ENCODE assay signal across 30 cellular contexts in the genomic region with DNA sequence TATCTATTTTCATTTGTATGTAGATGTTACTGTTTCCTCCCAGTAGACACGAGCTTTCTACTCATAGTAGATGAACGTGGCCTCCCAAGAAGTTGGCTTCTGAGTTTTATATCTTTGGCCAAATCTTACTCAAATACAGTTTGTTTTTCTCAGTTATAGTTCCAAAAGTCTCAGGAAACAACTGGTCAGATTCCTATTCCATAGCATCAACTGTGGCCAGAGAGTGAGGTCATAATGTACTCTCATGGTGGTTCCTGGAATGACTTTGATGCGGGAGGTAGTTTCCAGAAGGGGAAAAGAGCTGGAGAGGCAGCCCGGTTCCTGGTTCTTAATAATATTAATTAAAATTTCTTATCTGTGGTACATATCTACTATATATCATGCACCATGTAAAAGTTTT.
"Had no signal": no experiment of that assay in that cellular context is flagged by ENCODE, and none has a peak within 500 bp of the region (broad histone marks: within the 10 kb centered on the region; RNA-seq: fewer than 3 reads in every experiment).

No MANE protein-coding gene starts in this region.

- H3K9me3 ChIP-seq: colonic mucosa, mucosa of descending colon, neutrophil, right atrium auricular region, sigmoid colon, spleen, transverse colon had no signal

- H3K27me3 ChIP-seq: colonic mucosa, neutrophil, right atrium auricular region, sigmoid colon, spleen, transverse colon had no signal

- H3K4me3 ChIP-seq: colonic mucosa, lung, mucosa of descending colon, right atrium auricular region, sigmoid colon, skin epidermis, spleen, transverse colon had no signal

- H3K27me3 Mint-ChIP-seq: central memory CD8-positive, alpha-beta T cell; dendritic cell treated with granulocyte-macrophage colony-stimulating factor and Interleukin-4, amounts not matched to agents 40 ng/mL and 50 ng/mL, for 4 days; memory B cell; natural killer cell treated with Interleukin-12 subunit alpha and Interleukin-12 subunit beta and Interleukin-15 and Interleukin-18, amount 100 ng/mL, for 72 hours; progenitor cell of endocrine pancreas had no signal

- FAIRE-seq: frontal cortex, kidney had no signal

- H3K4me1 ChIP-seq: colonic mucosa, parathyroid adenoma, right atrium auricular region, sigmoid colon, spleen, transverse colon had no signal

- H3K79me2 ChIP-seq: parathyroid adenoma had no signal

- H3K4me3 Mint-ChIP-seq: central memory CD8-positive, alpha-beta T cell; dendritic cell treated with granulocyte-macrophage colony-stimulating factor and Interleukin-4, amounts not matched to agents 40 ng/mL and 50 ng/mL, for 4 days; endodermal cell; memory B cell; mesothelial cell of epicardium; naive B cell; natural killer cell treated with Interleukin-12 subunit alpha and Interleukin-12 subunit beta and Interleukin-15 and Interleukin-18, amount 100 ng/mL, for 72 hours; neural crest cell; stimulated activated memory B cell treated with anti-CD40 and anti-IgM and Interleukin-4, amounts not matched to agents 10 μg/mL and 1 μg/mL and 100 μg/mL, for 72 hours had no signal

- H3K27ac Mint-ChIP-seq: dendritic cell treated with granulocyte-macrophage colony-stimulating factor and Interleukin-4, amounts not matched to agents 40 ng/mL and 50 ng/mL, for 4 days; endodermal cell; memory B cell; mesothelial cell of epicardium; naive B cell; natural killer cell treated with Interleukin-12 subunit alpha and Interleukin-12 subunit beta and Interleukin-15 and Interleukin-18, amount 100 ng/mL, for 72 hours; progenitor cell of endocrine pancreas; stimulated activated memory B cell treated with anti-CD40 and anti-IgM and Interleukin-4, amounts not matched to agents 10 μg/mL and 1 μg/mL and 100 μg/mL, for 72 hours had no signal

- H3K36me3 Mint-ChIP-seq: memory B cell; mesothelial cell of epicardium; naive B cell; natural killer cell treated with Interleukin-12 subunit alpha and Interleukin-12 subunit beta and Interleukin-15 and Interleukin-18, amount 100 ng/mL, for 72 hours; stimulated activated memory B cell treated with anti-CD40 and anti-IgM and Interleukin-4, amounts not matched to agents 10 μg/mL and 1 μg/mL and 100 μg/mL, for 72 hours had no signal

- H3K9ac ChIP-seq: parathyroid adenoma had no signal

- H3K36me3 ChIP-seq: colonic mucosa, neutrophil, right atrium auricular region, sigmoid colon, spleen, transverse colon had no signal

- H3K27ac ChIP-seq: colonic mucosa, epithelial cell of prostate, neutrophil, parathyroid adenoma, right atrium auricular region, sigmoid colon, skin epidermis, spleen, transverse colon had no signal

- ATAC-seq: esophagus mucosa; left lobe of liver; mucosa of descending colon; natural killer cell treated with Interleukin-12 subunit alpha and Interleukin-12 subunit beta and Interleukin-15 and Interleukin-18, amount 100 ng/mL, for 72 hours; stimulated activated memory B cell treated with anti-CD40 and anti-IgM and Interleukin-4, amounts not matched to agents 10 μg/mL and 1 μg/mL and 100 μg/mL, for 72 hours; stimulated activated naive CD8-positive, alpha-beta T cell treated with anti-CD3 and anti-CD28 coated beads, Interleukin-15, Interleukin-2, amounts not matched to agents 100 U/mL and 50 U/mL, for 24 hours had no signal

- DNase-seq: colonic mucosa; effector CD8-positive, alpha-beta T cell; endodermal cell; head of caudate nucleus; kidney; mucosa of descending colon; naive B cell; sigmoid colon; spleen; stimulated activated CD4-positive, alpha-beta T cell treated with anti-CD3 and anti-CD28 coated beads, Interleukin-4, amount 100 ng/mL, for 4 hours; stimulated activated naive CD8-positive, alpha-beta T cell treated with anti-CD3 and anti-CD28 coated beads, Interleukin-15, Interleukin-2, amounts not matched to agents 100 U/mL and 50 U/mL, for 24 hours; substantia nigra; transverse colon had no signal

- H2AFZ ChIP-seq: parathyroid adenoma had no signal

- H3K9me3 Mint-ChIP-seq: dendritic cell treated with granulocyte-macrophage colony-stimulating factor and Interleukin-4, amounts not matched to agents 40 ng/mL and 50 ng/mL, for 4 days; endodermal cell; neural crest cell had no signal

- H3K4me1 Mint-ChIP-seq: central memory CD8-positive, alpha-beta T cell; endodermal cell; memory B cell; mesothelial cell of epicardium; naive B cell; neural crest cell; stimulated activated memory B cell treated with anti-CD40 and anti-IgM and Interleukin-4, amounts not matched to agents 10 μg/mL and 1 μg/mL and 100 μg/mL, for 72 hours had no signal
